Comparison of ENCODE assay signal across 31 cellular contexts in the genomic region with DNA sequence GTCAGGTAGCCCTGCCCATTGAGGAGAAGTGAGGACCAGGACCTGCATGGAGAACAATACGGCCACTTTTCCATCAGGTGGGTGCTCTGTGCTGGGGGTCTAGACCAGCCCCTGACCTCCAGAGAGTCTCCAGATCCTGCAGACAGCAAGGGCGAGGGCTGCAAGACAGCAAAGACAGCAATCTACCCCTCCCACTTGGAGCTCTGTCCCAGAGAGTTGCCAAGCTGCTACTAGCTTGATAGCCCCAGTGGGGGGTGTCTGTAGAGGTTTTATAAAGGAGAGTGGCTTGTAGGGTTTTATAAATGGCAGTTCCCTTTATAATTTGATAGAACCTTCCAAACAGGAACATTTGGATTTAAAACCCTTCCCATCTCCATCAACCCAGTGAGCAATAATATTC.
"Had no signal": no experiment of that assay in that cellular context is flagged by ENCODE, and none has a peak within 500 bp of the region (broad histone marks: within the 10 kb centered on the region; RNA-seq: fewer than 3 reads in every experiment).

No MANE protein-coding gene starts in this region.

- DNase-seq: activated CD4-positive, alpha-beta T cell treated with anti-CD3 and anti-CD28 coated beads for 36 hours; activated CD4-positive, alpha-beta T cell treated with anti-CD3 and anti-CD28 coated beads, Interleukin-2, amount 10 ng/mL, durations not matched to agents 7 days and 5 days; activated CD4-positive, alpha-beta T cell treated with anti-CD3 and anti-CD28 coated beads, Interleukin-2, amount 50 U/mL, for 48 hours; activated CD8-positive, alpha-beta T cell treated with anti-CD3 and anti-CD28 coated beads, Interleukin-2, amount 10 ng/mL, durations not matched to agents 7 days and 5 days; activated gamma-delta T cell; activated naive CD4-positive, alpha-beta T cell treated with Interleukin-2 at 50 U/mL for 16 hours; activated naive CD8-positive, alpha-beta T cell treated with anti-CD3 and anti-CD28 coated beads, Interleukin-2, amount 10 ng/mL, durations not matched to agents 7 days and 5 days; activated T-cell treated with anti-CD3 and anti-CD28 coated beads, Interleukin-2, amount 50 U/mL, for 24 hours; MG63; NCI-H1092; NCI-H1436 treated with DMSO at 0.1 percent for 48 hours; NCI-H187; NCI-H2029 treated with DMSO at 0.1 percent for 48 hours; NCI-H2107; NCI-H2171; NCI-H510A; NCI-H526; NCI-H748 treated with DMSO at 0.1 percent for 48 hours; NK-92 treated with Interleukin-12 subunit alpha and Interleukin-12 subunit beta, amount 100 ng/mL, for 24 hours; PC-9; SW 1271; T-helper 1 cell; T-helper 2 cell; T-helper 9 cell had no signal

- H3K4me1 Mint-ChIP-seq: activated CD4-positive, alpha-beta T cell treated with anti-CD3 and anti-CD28 coated beads for 36 hours had no signal

- H3K4me3 Mint-ChIP-seq: activated CD4-positive, alpha-beta T cell treated with anti-CD3 and anti-CD28 coated beads for 36 hours; activated CD4-positive, alpha-beta T cell treated with anti-CD3 and anti-CD28 coated beads, Interleukin-2, amount 10 ng/mL, durations not matched to agents 7 days and 5 days; activated CD8-positive, alpha-beta T cell treated with anti-CD3 and anti-CD28 coated beads, Interleukin-2, amount 10 ng/mL, durations not matched to agents 7 days and 5 days; activated naive CD4-positive, alpha-beta T cell treated with anti-CD3 and anti-CD28 coated beads, Interleukin-2, amount 50 U/mL, for 24 hours; activated naive CD8-positive, alpha-beta T cell treated with anti-CD3 and anti-CD28 coated beads, Interleukin-2, amount 10 ng/mL, durations not matched to agents 7 days and 5 days; activated T-cell treated with anti-CD3 and anti-CD28 coated beads, Interleukin-2, amount 50 U/mL, for 24 hours had no signal

- H3K9me3 ChIP-seq: body of pancreas, MG63 had no signal

- H3K27ac ChIP-seq: body of pancreas, breast epithelium, PC-9, RWPE1 had no signal

- H3K27ac Mint-ChIP-seq: activated CD4-positive, alpha-beta T cell treated with anti-CD3 and anti-CD28 coated beads for 36 hours; activated CD4-positive, alpha-beta T cell treated with anti-CD3 and anti-CD28 coated beads, Interleukin-2, amount 10 ng/mL, durations not matched to agents 7 days and 5 days; activated CD8-positive, alpha-beta T cell treated with anti-CD3 and anti-CD28 coated beads, Interleukin-2, amount 10 ng/mL, durations not matched to agents 7 days and 5 days; activated naive CD4-positive, alpha-beta T cell treated with anti-CD3 and anti-CD28 coated beads, Interleukin-2, amount 50 U/mL, for 24 hours; activated naive CD8-positive, alpha-beta T cell treated with anti-CD3 and anti-CD28 coated beads, Interleukin-2, amount 10 ng/mL, durations not matched to agents 7 days and 5 days; activated T-cell treated with anti-CD3 and anti-CD28 coated beads, Interleukin-2, amount 50 U/mL, for 24 hours; activated T-helper 2 cell treated with anti-CD3 and anti-CD28 coated beads, Interferon-gamma antibody, Interleukin-2, Interleukin-4, amounts not matched to agents 10 μg/mL and 5 μg/mL and 100 μg/mL, durations not matched to agents 14 hours and 24 hours and 36 hours had no signal

- H3K36me3 ChIP-seq: breast epithelium, MG63 had no signal

- H3K4me3 ChIP-seq: body of pancreas, breast epithelium, MG63, PC-9 had no signal

- H3K4me2 ChIP-seq: PC-9 had no signal

- H3K4me1 ChIP-seq: body of pancreas, breast epithelium had no signal

- H2AFZ ChIP-seq: PC-9 had no signal

- H3K27me3 ChIP-seq: body of pancreas, breast epithelium, MG63 had no signal

- H3K27me3 Mint-ChIP-seq: activated naive CD4-positive, alpha-beta T cell treated with anti-CD3 and anti-CD28 coated beads, Interleukin-2, amount 50 U/mL, for 24 hours; activated T-cell treated with anti-CD3 and anti-CD28 coated beads, Interleukin-2, amount 50 U/mL, for 24 hours had no signal

- H3K9me3 Mint-ChIP-seq: activated naive CD4-positive, alpha-beta T cell treated with anti-CD3 and anti-CD28 coated beads, Interleukin-2, amount 50 U/mL, for 24 hours; activated T-cell treated with anti-CD3 and anti-CD28 coated beads, Interleukin-2, amount 50 U/mL, for 24 hours had no signal

- ATAC-seq: activated CD4-positive, alpha-beta T cell treated with anti-CD3 and anti-CD28 coated beads for 36 hours; activated CD4-positive, CD25-positive, alpha-beta regulatory T cell treated with anti-CD3 and anti-CD28 coated beads, Interleukin-2, amount 50 U/mL, for 24 hours; activated CD8-positive, alpha-beta T cell treated with anti-CD3 and anti-CD28 coated beads, Interleukin-2, amount 10 ng/mL, durations not matched to agents 7 days and 5 days; body of pancreas; Right ventricle myocardium inferior had no signal
